In the genomic region with DNA sequence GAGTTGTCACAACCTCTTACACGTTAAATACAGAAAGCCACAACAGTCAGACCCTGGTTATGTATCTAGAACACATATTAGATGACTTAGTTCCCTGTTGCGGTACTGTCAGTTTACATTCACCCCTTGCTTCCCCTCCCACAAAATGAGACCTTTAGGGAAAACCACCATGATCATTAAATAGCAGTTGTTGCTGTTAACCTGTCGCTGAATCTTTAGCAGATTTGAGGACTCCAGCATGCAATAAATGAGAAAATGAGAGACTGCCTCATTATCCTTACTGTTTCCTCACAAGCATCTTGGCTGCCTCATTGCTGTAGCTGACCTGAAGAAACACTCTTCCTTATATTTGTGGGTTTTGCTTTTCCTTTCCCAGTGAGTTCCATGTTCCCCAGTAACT, we compare ENCODE assay signal across 37 cellular contexts.
DNase-seq lines count a peak whose midpoint lies in the region; ATAC-seq, FAIRE-seq and TF ChIP-seq lines count a peak whose summit lies in the region.
"Had no signal": no experiment of that assay in that cellular context is flagged by ENCODE, and none has a peak within 500 bp of the region (broad histone marks: within the 10 kb centered on the region; RNA-seq: fewer than 3 reads in every experiment).

No MANE protein-coding gene starts in this region.

- POLR2A ChIA-PET in HEK293 (lab: Yijun Ruan, JAX) = no interaction called here
- POLR2A ChIA-PET in naive thymus-derived CD4-positive, alpha-beta T cell (lab: Charles Lee) = interaction anchor here (0.6 kb wide), 1 partner anchor 210 kb away, joined by 4 read pairs; no protein-coding TSS in a partner anchor

- no peaks in the 10 kb centered on the region for H3K4me1 Mint-ChIP-seq in naive thymus-derived CD4-positive, alpha-beta T cell
- H3K4me1 Mint-ChIP-seq: B cell; CD14-positive monocyte; CD4-positive, alpha-beta memory T cell; CD8-positive, alpha-beta memory T cell had no signal

- no peak overlapping the region for H3K9ac ChIP-seq in Loucy (ENCODE audit: low read depth, low read length, poor library complexity, severe bottlenecking)
- H3K9ac ChIP-seq in smooth muscle cell (ENCODE audit: low read depth) = no peak overlapping the region
- no peak overlapping the region for H3K9ac ChIP-seq in kidney (ENCODE audit: low read length in 2 of 2)
- H3K9ac ChIP-seq: BLaER1; BLaER1 treated with 17β-estradiol and CSF1 and Interleukin-3, amounts not matched to agents 10 nM and 100 nM had no signal

- H3K9me3 Mint-ChIP-seq in naive thymus-derived CD4-positive, alpha-beta T cell = peaks cover 0 to 10% (median 2%) of the 10 kb centered on the region in 11 donors
- H3K9me3 Mint-ChIP-seq: CD4-positive, alpha-beta T cell; CD8-positive, alpha-beta memory T cell; CD8-positive, alpha-beta T cell had no signal

- H3K36me3 ChIP-seq in HEK293 (ENCODE audit: control insufficient read depth in 2 of 2, insufficient read depth in 1 of 2, low read length in 2 of 2) = no peaks in the 10 kb centered on the region
- no peaks in the 10 kb centered on the region for H3K36me3 ChIP-seq in Loucy (ENCODE audit: insufficient read depth, low read length)
- H3K36me3 ChIP-seq in smooth muscle cell (ENCODE audit: low read depth) = no peaks in the 10 kb centered on the region
- no peaks in the 10 kb centered on the region for H3K36me3 ChIP-seq in right atrium auricular region
- no peaks in the 10 kb centered on the region for H3K36me3 ChIP-seq in naive thymus-derived CD4-positive, alpha-beta T cell (ENCODE audit: control insufficient read depth in 2 of 3, insufficient read depth in 3 of 3, low read length in 3 of 3)
- H3K36me3 ChIP-seq in kidney (ENCODE audit: control insufficient read depth in 1 of 2, insufficient read depth in 2 of 2, low read length in 2 of 2) = no peaks in the 10 kb centered on the region
- H3K36me3 ChIP-seq: BE2C; BLaER1; BLaER1 treated with 17β-estradiol and CSF1 and Interleukin-3, amounts not matched to agents 10 nM and 100 nM had no signal

- intact Hi-C loops in naive thymus-derived CD4-positive, alpha-beta T cell (cut with micrococcal nuclease) = no loop called here
- intact Hi-C loops in kidney (cut with DNase I) = no loop called here

- no peak overlapping the region for H3K4me3 ChIP-seq in HEK293 (ENCODE audit: low read depth, low read length)
- H3K4me3 ChIP-seq in Jurkat, Clone E6-1 (ENCODE audit: low read length) = no peak overlapping the region
- no peak overlapping the region for H3K4me3 ChIP-seq in Loucy (ENCODE audit: low read length, poor library complexity, severe bottlenecking)
- no peak overlapping the region for H3K4me3 ChIP-seq in smooth muscle cell
- no peak overlapping the region for H3K4me3 ChIP-seq in right atrium auricular region
- no peak overlapping the region for H3K4me3 ChIP-seq in naive thymus-derived CD4-positive, alpha-beta T cell (ENCODE audit: low read length)
- H3K4me3 ChIP-seq in kidney (ENCODE audit: low read length in 2 of 2) = no peak overlapping the region
- H3K4me3 ChIP-seq: A549; BLaER1; BLaER1 treated with 17β-estradiol and CSF1 and Interleukin-3, amounts not matched to agents 10 nM and 100 nM had no signal

- CTCF ChIA-PET in HEK293 (lab: Yijun Ruan, JAX) = no interaction called here
- CTCF ChIA-PET in naive thymus-derived CD4-positive, alpha-beta T cell (lab: Charles Lee) = no interaction called here

- FAIRE-seq in kidney (lab: Jason Lieb, UNC) = no peak
- FAIRE-seq: A204.1, A549, D721Med had no signal

- H3K4me3 Mint-ChIP-seq in naive thymus-derived CD4-positive, alpha-beta T cell = no peak overlapping the region
- H3K4me3 Mint-ChIP-seq: B cell; CD14-positive monocyte; CD4-positive, alpha-beta memory T cell; CD4-positive, alpha-beta T cell; CD4-positive, CD25-positive, alpha-beta regulatory T cell; CD8-positive, alpha-beta memory T cell; CD8-positive, alpha-beta T cell had no signal

- H3K27me3 ChIP-seq in Loucy (ENCODE audit: insufficient read depth, low read length, poor library complexity, severe bottlenecking) (no peaks in the 10 kb centered on the region), smooth muscle cell (ENCODE audit: low read depth) (peaks cover 11% of the 10 kb centered on the region), right atrium auricular region (no peaks in the 10 kb centered on the region)
- no peaks in the 10 kb centered on the region for H3K27me3 ChIP-seq in naive thymus-derived CD4-positive, alpha-beta T cell (ENCODE audit: control insufficient read depth in 2 of 2, insufficient read depth in 2 of 2, low read length in 2 of 2)
- H3K27me3 ChIP-seq: BLaER1; BLaER1 treated with 17β-estradiol and CSF1 and Interleukin-3, amounts not matched to agents 10 nM and 100 nM had no signal

- H3K36me3 Mint-ChIP-seq in naive thymus-derived CD4-positive, alpha-beta T cell = peaks cover 0 to 9% (median 4%) of the 10 kb centered on the region in 5 donors
- H3K36me3 Mint-ChIP-seq: CD14-positive monocyte; CD4-positive, alpha-beta memory T cell; CD4-positive, CD25-positive, alpha-beta regulatory T cell; CD8-positive, alpha-beta T cell had no signal

- no peaks in the 10 kb centered on the region for H4K20me1 ChIP-seq in Loucy (ENCODE audit: insufficient read depth, low read length, poor library complexity, severe bottlenecking)
- H4K20me1 ChIP-seq in smooth muscle cell (ENCODE audit: low read depth) = no peaks in the 10 kb centered on the region
- H4K20me1 ChIP-seq: BLaER1; BLaER1 treated with 17β-estradiol and CSF1 and Interleukin-3, amounts not matched to agents 10 nM and 100 nM had no signal

- H3F3A ChIP-seq in Loucy (ENCODE audit: low read depth) (no peaks in the 10 kb centered on the region), smooth muscle cell (ENCODE audit: low read depth) (no peaks in the 10 kb centered on the region)

- WGBS in smooth muscle cell (ENCODE audit: low lambda C conversion rate) = 58% methylated on average over 3 of the region's 3 CpGs

- H3K9me2 ChIP-seq in Loucy (replicated peaks; ENCODE audit: low read depth, low read length) = no peaks in the 10 kb centered on the region

- H3K4me2 ChIP-seq in Loucy (ENCODE audit: low read depth, low read length, poor library complexity, severe bottlenecking) (no peak overlapping the region), smooth muscle cell (no peak overlapping the region)
- H3K4me2 ChIP-seq: A549; BLaER1; BLaER1 treated with 17β-estradiol and CSF1 and Interleukin-3, amounts not matched to agents 10 nM and 100 nM had no signal

- H2AFZ ChIP-seq in Loucy (ENCODE audit: low read length) (peak overlapping the region; percentile 44; the same call in 1 of the 2 replicates), smooth muscle cell (ENCODE audit: low read depth) (peak overlapping the region; percentile 0)

- DNase-seq in Jurkat, Clone E6-1 (ENCODE audit: low read depth, low spot score) = peak; percentile 11
- DNase-seq in smooth muscle cell (lab: John Stamatoyannopoulos, UW; ENCODE audit: unreplicated experiment) (no peak), right atrium auricular region (ENCODE audit: low spot score) (no peak), islet precursor cell (no peak), kidney (no peak)
- no peak for DNase-seq in naive thymus-derived CD4-positive, alpha-beta T cell
- DNase-seq: 8988T; ACHN; AML-193; BE2C; C1 segment of cervical spinal cord; Caco-2; Calu3; CD4-positive, alpha-beta memory T cell; CD4-positive, alpha-beta T cell; CD4-positive, CD25-positive, alpha-beta regulatory T cell; CD8-positive, alpha-beta memory T cell; CD8-positive, alpha-beta T cell; COR-L47; DMS 273 treated with DMSO at 0.1 percent for 48 hours; DMS153; DMS53; DMS79; DMS79 treated with DMSO at 0.1 percent for 48 hours; DND-41; EL had no signal

- H3K9me3 ChIP-seq in HEK293 (ENCODE audit: control insufficient read depth, insufficient read depth, low read depth, low read length) = no peaks in the 10 kb centered on the region
- H3K9me3 ChIP-seq in Loucy (ENCODE audit: insufficient read depth, low read depth, low read length) = no peaks in the 10 kb centered on the region
- no peaks in the 10 kb centered on the region for H3K9me3 ChIP-seq in smooth muscle cell (replicated peaks; ENCODE audit: low read depth)
- H3K9me3 ChIP-seq in right atrium auricular region = no peaks in the 10 kb centered on the region
- no peaks in the 10 kb centered on the region for H3K9me3 ChIP-seq in naive thymus-derived CD4-positive, alpha-beta T cell (ENCODE audit: control insufficient read depth in 2 of 3, low read length in 3 of 3)
- no peaks in the 10 kb centered on the region for H3K9me3 ChIP-seq in kidney (ENCODE audit: control insufficient read depth in 1 of 2, low read length in 2 of 2)
- H3K9me3 ChIP-seq: A549, BE2C, Caco-2 had no signal

- no peak overlapping the region for H3K27ac ChIP-seq in HEK293 (ENCODE audit: extremely low read depth, low read depth, low read length)
- no peak overlapping the region for H3K27ac ChIP-seq in smooth muscle cell (ENCODE audit: low read depth)
- H3K27ac ChIP-seq in right atrium auricular region = no peak overlapping the region
- H3K27ac ChIP-seq in naive thymus-derived CD4-positive, alpha-beta T cell (ENCODE audit: low read depth, low read length) = no peak overlapping the region
- no peak overlapping the region for H3K27ac ChIP-seq in kidney (ENCODE audit: low read depth in 2 of 2, low read length in 2 of 2)
- H3K27ac ChIP-seq: 22Rv1; A549; BLaER1; BLaER1 treated with 17β-estradiol and CSF1 and Interleukin-3, amounts not matched to agents 10 nM and 100 nM; C4-2B had no signal

- ATAC-seq in naive thymus-derived CD4-positive, alpha-beta T cell = no peak
- ATAC-seq: A549; CD8-positive, alpha-beta T cell had no signal

- TF ChIP-seq CTCF in HEK293 (tag by site-specific recombination; IDR thresholded peaks at IDR 0.05) = no peak
- TF ChIP-seq CTCF in Loucy (conservative IDR thresholded peaks at IDR 0.05; ENCODE audit: low read length) = no peak
- no peak for TF ChIP-seq CTCF in smooth muscle cell (IDR thresholded peaks at IDR 0.05; ENCODE audit: borderline replicate concordance, insufficient read depth, poor library complexity, severe bottlenecking)
- TF ChIP-seq CTCF in right atrium auricular region (IDR thresholded peaks at IDR 0.05) = no peak
- TF ChIP-seq CTCF in kidney (IDR thresholded peaks at IDR 0.05; ENCODE audit: borderline replicate concordance, extremely low read depth, insufficient read depth) = no peak

- H3K27me3 Mint-ChIP-seq in naive thymus-derived CD4-positive, alpha-beta T cell = peaks cover 0 to 18% (median 0%) of the 10 kb centered on the region in 5 donors
- H3K27me3 Mint-ChIP-seq: CD4-positive, alpha-beta T cell; CD4-positive, CD25-positive, alpha-beta regulatory T cell had no signal

- H3K79me2 ChIP-seq in Loucy (ENCODE audit: insufficient read depth, low read length) = no peaks in the 10 kb centered on the region
- H3K79me2 ChIP-seq in smooth muscle cell (ENCODE audit: low read depth) = no peaks in the 10 kb centered on the region

- H3K4me1 ChIP-seq in HEK293 (ENCODE audit: control insufficient read depth, insufficient read depth, low read length) (no peaks in the 10 kb centered on the region), Loucy (ENCODE audit: insufficient read depth, low read length, poor library complexity, severe bottlenecking) (no peaks in the 10 kb centered on the region), smooth muscle cell (ENCODE audit: low read depth) (no peaks in the 10 kb centered on the region), right atrium auricular region (no peaks in the 10 kb centered on the region), kidney (ENCODE audit: control insufficient read depth in 1 of 2, insufficient read depth in 1 of 2, low read depth in 1 of 2, low read length in 2 of 2) (no peaks in the 10 kb centered on the region)
- H3K4me1 ChIP-seq in naive thymus-derived CD4-positive, alpha-beta T cell (ENCODE audit: control insufficient read depth in 2 of 2, insufficient read depth in 2 of 2, low read length in 2 of 2) = no peaks in the 10 kb centered on the region
- H3K4me1 ChIP-seq: A549; BE2C; BLaER1; BLaER1 treated with 17β-estradiol and CSF1 and Interleukin-3, amounts not matched to agents 10 nM and 100 nM had no signal

- H3K27ac Mint-ChIP-seq in naive thymus-derived CD4-positive, alpha-beta T cell = no peak overlapping the region
- H3K27ac Mint-ChIP-seq: B cell; CD4-positive, alpha-beta memory T cell; CD4-positive, alpha-beta T cell; CD4-positive, CD25-positive, alpha-beta regulatory T cell; CD8-positive, alpha-beta T cell had no signal
